In the genomic region with DNA sequence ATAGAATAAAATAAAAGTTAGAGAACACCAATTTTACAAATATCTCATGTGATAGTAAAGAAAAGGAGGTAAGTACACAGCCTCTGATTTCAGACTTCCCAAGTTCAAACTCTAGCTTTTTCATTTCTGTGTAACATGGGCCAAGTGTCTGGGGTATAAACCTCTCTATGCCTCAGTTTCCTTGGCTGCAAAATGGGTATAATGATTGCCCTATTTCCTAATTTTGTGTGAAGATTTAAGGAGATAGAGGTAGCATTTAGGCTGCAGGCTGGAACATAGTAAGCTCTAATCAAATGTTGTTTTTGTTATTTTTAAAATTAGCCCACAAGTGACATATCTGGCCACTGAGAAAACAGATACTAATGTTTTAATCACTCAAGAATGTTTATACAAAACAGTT, we compare ENCODE assay signal across 19 cellular contexts. TPM values are rescaled to one million over a fixed set of nuclear protein-coding genes. Genes with fewer than 3 reads are reported as not detected.
DNase-seq lines count a peak whose midpoint lies in the region; ATAC-seq and TF ChIP-seq lines count a peak whose summit lies in the region.
"Had no signal": no experiment of that assay in that cellular context is flagged by ENCODE, and none has a peak within 500 bp of the region (broad histone marks: within the 10 kb centered on the region; RNA-seq: fewer than 3 reads in every experiment).

No MANE protein-coding gene starts in this region.

- H3K4me3 ChIP-seq in gastrocnemius medialis (no peak overlapping the region), GM23338 (no peak overlapping the region), H7 (ENCODE audit: insufficient read depth, low read depth, low read length) (no peak overlapping the region)

- no peaks in the 10 kb centered on the region for H3K9me2 ChIP-seq in GM23338 (ENCODE audit: insufficient read depth)

- no peak overlapping the region for H2AFZ ChIP-seq in GM23338

- H3K27ac ChIP-seq in gastrocnemius medialis = peak overlapping the region in 3 of 4 donors; percentile 49 to 88 (median 80)
- no peak overlapping the region for H3K27ac ChIP-seq in GM23338 (ENCODE audit: low read depth)

- TF ChIP-seq CTCF in Calu3 (IDR thresholded peaks at IDR 0.05; ENCODE audit: unreplicated experiment) (no peak), gastrocnemius medialis (IDR thresholded peaks at IDR 0.05 in 4 of 5, conservative IDR thresholded peaks at IDR 0.05 in 1 of 5) (no peak), GM23338 (conservative IDR thresholded peaks at IDR 0.05; ENCODE audit: low read depth in 2 of 2) (no peak)

- no peak overlapping the region for H3K4me2 ChIP-seq in GM23338

- CTCF ChIA-PET in Calu3 (lab: Charles Lee) = no interaction called here

- H3K4me3 Mint-ChIP-seq in activated T-cell treated with anti-CD3 and anti-CD28 coated beads, Interleukin-2, amount 50 U/mL, for 24 hours = no peak overlapping the region
- H3K4me3 Mint-ChIP-seq in activated T-cell treated with anti-CD3 and anti-CD28 coated beads, Interleukin-2, amount 50 U/mL, for 4 hours = no peak overlapping the region
- H3K4me3 Mint-ChIP-seq in Calu3 (ENCODE audit: low read depth, unreplicated experiment) (peak overlapping the region; percentile 25), GM23338 (no peak overlapping the region)
- H3K4me3 Mint-ChIP-seq in activated T-helper 17 cell treated with anti-CD3 and anti-CD28 coated beads, Interleukin-2, amount 50 U/mL, for 72 hours = no peak overlapping the region
- H3K4me3 Mint-ChIP-seq: CD14-positive monocyte had no signal

- H4K20me1 ChIP-seq in GM23338 (replicated peaks; ENCODE audit: insufficient read depth) = no peaks in the 10 kb centered on the region; the same call in 1 of the 2 replicates

- no TSS peak for BruUV-seq in Calu3 (replicated peaks; lab: Mats Ljungman, UMichigan)

- H3K9me3 Mint-ChIP-seq in activated T-cell treated with anti-CD3 and anti-CD28 coated beads, Interleukin-2, amount 50 U/mL, for 24 hours = no peaks in the 10 kb centered on the region
- peaks cover 3% of the 10 kb centered on the region for H3K9me3 Mint-ChIP-seq in activated T-cell treated with anti-CD3 and anti-CD28 coated beads, Interleukin-2, amount 50 U/mL, for 4 hours
- H3K9me3 Mint-ChIP-seq in Calu3 (ENCODE audit: low read depth, unreplicated experiment) (no peaks in the 10 kb centered on the region), GM23338 (no peaks in the 10 kb centered on the region)
- no peaks in the 10 kb centered on the region for H3K9me3 Mint-ChIP-seq in activated T-helper 17 cell treated with anti-CD3 and anti-CD28 coated beads, Interleukin-2, amount 50 U/mL, for 72 hours
- H3K9me3 Mint-ChIP-seq: CD14-positive monocyte, IgD-negative memory B cell had no signal

- no peaks in the 10 kb centered on the region for H3K27me3 Mint-ChIP-seq in activated T-cell treated with anti-CD3 and anti-CD28 coated beads, Interleukin-2, amount 50 U/mL, for 24 hours
- no peaks in the 10 kb centered on the region for H3K27me3 Mint-ChIP-seq in activated T-cell treated with anti-CD3 and anti-CD28 coated beads, Interleukin-2, amount 50 U/mL, for 4 hours (ENCODE audit: low read depth)
- H3K27me3 Mint-ChIP-seq in Calu3 (ENCODE audit: unreplicated experiment) (no peaks in the 10 kb centered on the region), GM23338 (ENCODE audit: insufficient read depth, low read depth, poor library complexity) (no peaks in the 10 kb centered on the region)
- H3K27me3 Mint-ChIP-seq in activated T-helper 17 cell treated with anti-CD3 and anti-CD28 coated beads, Interleukin-2, amount 50 U/mL, for 72 hours = no peaks in the 10 kb centered on the region
- H3K27me3 Mint-ChIP-seq: IgD-negative memory B cell had no signal

- H3K27me3 ChIP-seq in gastrocnemius medialis = no peaks in the 10 kb centered on the region
- no peaks in the 10 kb centered on the region for H3K27me3 ChIP-seq in GM23338 (ENCODE audit: insufficient read depth)
- H3K27me3 ChIP-seq in H7 (ENCODE audit: control insufficient read depth, insufficient read depth, low read length) = no peaks in the 10 kb centered on the region

- peaks cover 64% of the 10 kb centered on the region for H3K4me1 Mint-ChIP-seq in activated T-cell treated with anti-CD3 and anti-CD28 coated beads, Interleukin-2, amount 50 U/mL, for 24 hours (ENCODE audit: low read depth)
- H3K4me1 Mint-ChIP-seq in activated T-cell treated with anti-CD3 and anti-CD28 coated beads, Interleukin-2, amount 50 U/mL, for 4 hours (ENCODE audit: low read depth) = peaks cover 51% of the 10 kb centered on the region
- peaks cover 15% of the 10 kb centered on the region for H3K4me1 Mint-ChIP-seq in Calu3 (ENCODE audit: low read depth, unreplicated experiment)
- H3K4me1 Mint-ChIP-seq in activated T-helper 17 cell treated with anti-CD3 and anti-CD28 coated beads, Interleukin-2, amount 50 U/mL, for 72 hours = peaks cover 39% of the 10 kb centered on the region
- peaks cover 2% of the 10 kb centered on the region; the same call in 2 of the 3 replicates for H3K4me1 Mint-ChIP-seq in GM23338

- no peak for DNase-seq in activated T-cell treated with anti-CD3 and anti-CD28 coated beads, Interleukin-2, amount 50 U/mL, for 24 hours
- no peak for DNase-seq in activated T-cell treated with anti-CD3 and anti-CD28 coated beads, Interleukin-2, amount 50 U/mL, for 4 hours
- DNase-seq in Calu3 (no peak), gastrocnemius medialis (no peak), GM23338 (ENCODE audit: low spot score) (no peak), H7 (no peak), SW480 (ENCODE audit: low spot score) (no peak)
- DNase-seq: 8988T, Caco-2, GOT3, Karpas-422, NCI-H1417, NCI-H1930 had no signal

- no peak for ATAC-seq in activated T-cell treated with anti-CD3 and anti-CD28 coated beads, Interleukin-2, amount 50 U/mL, for 4 hours
- ATAC-seq in activated T-helper 17 cell treated with anti-CD3 and anti-CD28 coated beads, Interleukin-2, amount 50 U/mL, for 72 hours (replicated peaks) = no peak
- ATAC-seq in gastrocnemius medialis (no peak), GM23338 (no peak)
- ATAC-seq: HCT116, Panc1, SK-N-SH treated with all-trans-retinoic acid at 6 μM for 48 hours had no signal

- H3F3A ChIP-seq in GM23338 (replicated peaks; ENCODE audit: low read depth) = no peaks in the 10 kb centered on the region

- intact Hi-C loops in Calu3 (cut with micrococcal nuclease; ENCODE audit: unreplicated experiment) (loop anchor here (5.0 to 10.0 kb wide), 2 partner anchors 322 to 634 kb away; no protein-coding TSS in a partner anchor), gastrocnemius medialis (cut with DNase I; ENCODE audit: low total_unique reads) (loop anchor here (5.0 to 10.0 kb wide), 2 partner anchors 316 to 508 kb away; a partner anchor contains a TSS)

- H3K36me3 ChIP-seq in gastrocnemius medialis = no peaks in the 10 kb centered on the region
- no peaks in the 10 kb centered on the region for H3K36me3 ChIP-seq in GM23338 (ENCODE audit: insufficient read depth)
- H3K36me3 ChIP-seq in H7 (replicated peaks; ENCODE audit: control insufficient read depth, insufficient read depth, low read length) = no peaks in the 10 kb centered on the region

- H3K4me1 ChIP-seq in gastrocnemius medialis (peaks cover 49% of the 10 kb centered on the region in 2 donors), GM23338 (ENCODE audit: insufficient read depth) (no peaks in the 10 kb centered on the region)
- H3K4me1 ChIP-seq: Caco-2 had no signal

- peaks cover 60% of the 10 kb centered on the region for H3K79me2 ChIP-seq in GM23338 (replicated peaks; ENCODE audit: insufficient read depth)

- TF ChIP-seq POLR2A in gastrocnemius medialis (IDR thresholded peaks at IDR 0.05) = no peak

- H3K36me3 Mint-ChIP-seq in activated T-cell treated with anti-CD3 and anti-CD28 coated beads, Interleukin-2, amount 50 U/mL, for 24 hours (ENCODE audit: low read depth) = peaks cover 13% of the 10 kb centered on the region
- H3K36me3 Mint-ChIP-seq in activated T-cell treated with anti-CD3 and anti-CD28 coated beads, Interleukin-2, amount 50 U/mL, for 4 hours (ENCODE audit: insufficient read depth) = peaks cover 3% of the 10 kb centered on the region
- H3K36me3 Mint-ChIP-seq in Calu3 (ENCODE audit: insufficient read depth, unreplicated experiment) = no peaks in the 10 kb centered on the region
- peaks cover 48% of the 10 kb centered on the region for H3K36me3 Mint-ChIP-seq in activated T-helper 17 cell treated with anti-CD3 and anti-CD28 coated beads, Interleukin-2, amount 50 U/mL, for 72 hours (ENCODE audit: low read depth)
- H3K36me3 Mint-ChIP-seq in GM23338 (ENCODE audit: low read depth) = no peaks in the 10 kb centered on the region

- no peaks in the 10 kb centered on the region for H3K9me3 ChIP-seq in gastrocnemius medialis
- H3K9me3 ChIP-seq: Caco-2 had no signal

- peak overlapping the region; percentile 13 for H3K27ac Mint-ChIP-seq in activated T-cell treated with anti-CD3 and anti-CD28 coated beads, Interleukin-2, amount 50 U/mL, for 24 hours
- H3K27ac Mint-ChIP-seq in Calu3 (ENCODE audit: unreplicated experiment) = no peak overlapping the region
- peak overlapping the region; percentile 10 for H3K27ac Mint-ChIP-seq in activated T-helper 17 cell treated with anti-CD3 and anti-CD28 coated beads, Interleukin-2, amount 50 U/mL, for 72 hours
- H3K27ac Mint-ChIP-seq in GM23338 = no peak overlapping the region
- H3K27ac Mint-ChIP-seq: CD14-positive monocyte had no signal

- in situ Hi-C loops in gastrocnemius medialis (cut with MboI; ENCODE audit: low sequenced_read_pairs in 4 of 4) = loop anchor here in 3 of 4 donors (10.0 to 25.0 kb wide), 4 partner anchors 72 to 318 kb away; a partner anchor contains a TSS

RNA-seq across cellular contexts. Expression of a gene that starts 26.1 kb away (rescaled TPM):
- total RNA-seq in activated T-cell treated with anti-CD3 and anti-CD28 coated beads, Interleukin-2, amount 50 U/mL, for 4 hours = 10 to 100 TPM; 44.9 to 53.5 (median 46.0) TPM
- total RNA-seq in Calu3 (2022) (27.2 and 30.0 TPM in 2 replicates), gastrocnemius medialis (10 to 100 TPM; 25.0 to 37.9 (median 29.3) TPM)
- 10 to 100 TPM; 36.3 to 40.4 TPM for total RNA-seq in activated T-helper 17 cell treated with anti-CD3 and anti-CD28 coated beads, Interleukin-2, amount 50 U/mL, for 72 hours
- total RNA-seq in GM23338 (2014; rRNA removed; shearing (Covaris generic)) = 15.8 and 25.9 TPM in 2 replicates
- 24.1 and 24.5 TPM in 2 replicates for polyA plus RNA-seq in GM23338 (2016; fragmentation: Nextera tagmentation; extraction: Ambion mirVana)
- 9.2 and 17.5 TPM in 2 replicates for total RNA-seq in H7 (2014; rRNA removed; shearing (Covaris generic))

Comparison
In these comparisons a context has a peak if more than half of its experiments do, and no peak if none do; other contexts are left out.
1. H3K27ac Mint-ChIP-seq: peak in activated T-cell treated with anti-CD3 and anti-CD28 coated beads, Interleukin-2, amount 50 U/mL, for 24 hours (single experiment) and activated T-helper 17 cell treated with anti-CD3 and anti-CD28 coated beads, Interleukin-2, amount 50 U/mL, for 72 hours (single experiment); none in Calu3 (single experiment) and GM23338 (single experiment).